ENCODE assay signal across 10 cellular contexts in the genomic region with DNA sequence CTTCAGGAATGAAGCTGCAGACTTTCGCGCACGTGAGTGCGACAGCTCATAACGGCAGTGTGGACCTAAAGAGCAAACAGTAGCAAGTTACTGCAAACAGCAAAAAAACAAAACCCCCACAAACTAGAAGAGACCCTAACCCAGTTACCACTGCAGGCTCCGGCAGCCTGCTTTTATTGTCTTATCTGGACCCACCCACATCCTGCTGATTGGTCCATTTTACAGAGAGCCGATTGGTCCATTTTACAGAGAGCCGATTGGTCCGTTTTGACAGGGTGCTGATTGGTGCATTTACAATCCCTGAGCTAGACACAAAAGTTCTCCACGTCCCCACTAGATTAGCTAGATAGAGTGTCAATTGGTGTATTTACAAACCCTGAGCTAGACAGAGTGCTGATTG. TPM values are rescaled to one million over a fixed set of nuclear protein-coding genes. Genes with fewer than 3 reads are reported as not detected.
DNase-seq lines count a peak whose midpoint lies in the region; ATAC-seq, FAIRE-seq and TF ChIP-seq lines count a peak whose summit lies in the region.
"Not testable (repeated sequence)": the region's sequence is repeated elsewhere in the genome, so short reads cannot be mapped to it uniquely, and the experiment has no call there.
"Had no signal": no experiment of that assay in that cellular context is flagged by ENCODE, and none has a peak within 500 bp of the region (broad histone marks: within the 10 kb centered on the region; RNA-seq: fewer than 3 reads in every experiment).

No MANE protein-coding gene starts in this region.

- not testable (repeated sequence) for H3K23ac ChIP-seq in H9 (ENCODE audit: insufficient read length, low read depth, low read length); H1 (ENCODE audit: insufficient read length)

- peak overlapping the region; percentile 75 to 82 (median 79); a peak in 2 of 7 replicates for H3K27ac Mint-ChIP-seq in H9
- H3K27ac Mint-ChIP-seq in WTC11; activated CD8-positive, alpha-beta T cell treated with anti-CD3 and anti-CD28 coated beads for 36 hours: not testable (repeated sequence)
- peak overlapping the region; percentile 5 for H3K27ac Mint-ChIP-seq in neural progenitor cell

- not testable (repeated sequence) for H3T11ph ChIP-seq in H9 (ENCODE audit: low read length)

- H3K27me3 Mint-ChIP-seq in H9 (ENCODE audit: low read depth); WTC11 (ENCODE audit: low read depth); activated CD8-positive, alpha-beta T cell treated with anti-CD3 and anti-CD28 coated beads for 36 hours; neural progenitor cell (ENCODE audit: insufficient read depth, low read depth): not testable (repeated sequence)

- POLR2A ChIA-PET in WTC11 (lab: Charles Lee); activated CD8-positive, alpha-beta T cell treated with anti-CD3 and anti-CD28 coated beads for 36 hours (lab: Charles Lee): not testable (repeated sequence)
- POLR2A ChIA-PET in H1 (lab: Charles Lee; ENCODE audit: partially characterized antibody) (interaction anchor here (1.5 to 1.7 kb wide), 2 partner anchors 8 to 12 kb away, joined by 4 to 5 read pairs; no protein-coding TSS in a partner anchor), HepG2 (lab: Yijun Ruan, JAX) (interaction anchor here (1.3 kb wide), 1 partner anchor 14 kb away, joined by 5 read pairs; no protein-coding TSS in a partner anchor)

- H3K56ac ChIP-seq in H9 (ENCODE audit: insufficient read length, low read depth, low read length); H1 (replicated peaks; ENCODE audit: insufficient read length, low read depth, low read length): not testable (repeated sequence)

- BruUV-seq in HepG2 (replicated peaks; lab: Mats Ljungman, UMichigan): not testable (repeated sequence)

- not testable (repeated sequence) for H3F3A ChIP-seq in neural progenitor cell (ENCODE audit: low read depth)

- WGBS in H9 (ENCODE audit: extremely low coverage, insufficient read length, low lambda C conversion rate): no CpG with 5 or more reads among the region's 10 CpGs
- WGBS in H1 (ENCODE audit: extremely low coverage in 1 of 2, insufficient coverage in 1 of 2, insufficient read length in 1 of 2, insufficient replicate concordance in 2 of 2, low coverage in 1 of 2, low lambda C conversion rate in 2 of 2, missing lambda C conversion rate in 1 of 2), 2 experiments: 98% methylated on average over 10 of the region's 10 CpGs; no CpG with 5 or more reads in 1 of the 2 experiments
- 97% methylated on average over 10 of the region's 10 CpGs for WGBS in HepG2 (ENCODE audit: low lambda C conversion rate)
- 69 to 74% methylated on average over 10 of the region's 10 CpGs for WGBS in testis, 2 donors

- H2BK120ac ChIP-seq in H9 (ENCODE audit: low read depth, low read length, poor library complexity, severe bottlenecking); H1 (replicated peaks; ENCODE audit: low read depth, low read length): not testable (repeated sequence)

- H3K9me3 ChIP-seq in H9 (ENCODE audit: control insufficient read depth, low read depth, low read length); H1 (ENCODE audit: insufficient read depth in 2 of 2, low read depth in 1 of 2, low read length in 1 of 2); HepG2 (ENCODE audit: low read length); neural progenitor cell (ENCODE audit: low read depth); testis: not testable (repeated sequence)

- CTCF ChIA-PET in WTC11 (lab: Charles Lee) (interaction anchor here (1.1 kb wide), 1 partner anchor 15 kb away, joined by 5 read pairs; no protein-coding TSS in a partner anchor), H1 (lab: Charles Lee; ENCODE audit: partially characterized antibody) (interaction anchor here (3.3 kb wide), 1 partner anchor 14 kb away, joined by 17 read pairs; no protein-coding TSS in a partner anchor)
- CTCF ChIA-PET in activated CD8-positive, alpha-beta T cell treated with anti-CD3 and anti-CD28 coated beads for 36 hours (lab: Charles Lee): interaction anchor here (1.1 kb wide), 1 partner anchor 15 kb away, joined by 4 read pairs; no protein-coding TSS in a partner anchor
- CTCF ChIA-PET in HepG2 (lab: Yijun Ruan, JAX; ENCODE audit: low intra/inter-chr PET ratio, low total read pairs): not testable (repeated sequence)

- TF ChIP-seq POLR2A in H1 (IDR thresholded peaks at IDR 0.05; ENCODE audit: control extremely low read depth in 1 of 2, low read depth in 2 of 2, low read length in 2 of 2); HepG2 (IDR thresholded peaks at IDR 0.05; ENCODE audit: insufficient read depth in 1 of 2, low read depth in 2 of 2, low read length in 2 of 2); testis (IDR thresholded peaks at IDR 0.05): not testable (repeated sequence)

- not testable (repeated sequence) for H3K27me3 ChIP-seq in H9 (ENCODE audit: insufficient read depth, low read length); H1 (replicated peaks in 1 of 4; ENCODE audit: control insufficient read depth in 3 of 4, extremely low read depth in 1 of 4, insufficient read depth in 3 of 4, low read length in 3 of 4); HepG2 (ENCODE audit: control insufficient read depth in 1 of 2, insufficient read depth in 2 of 2, low read length in 2 of 2); neural progenitor cell; testis

- not testable (repeated sequence) for H2BK20ac ChIP-seq in H9 (ENCODE audit: low read depth, low read length, poor library complexity, severe bottlenecking); H1 (ENCODE audit: low read length)

- H3K4ac ChIP-seq in H9 (ENCODE audit: low read depth, low read length); H1 (replicated peaks; ENCODE audit: insufficient read length, low read depth, low read length): not testable (repeated sequence)

- not testable (repeated sequence) for H3K4me1 ChIP-seq in H9 (ENCODE audit: insufficient read depth, low read length); H1 (replicated peaks in 1 of 4; ENCODE audit: control insufficient read depth in 3 of 4, insufficient read depth in 4 of 4, low read length in 3 of 4); neural progenitor cell; testis
- H3K4me1 ChIP-seq in HepG2 (ENCODE audit: insufficient read depth, low read length): peaks cover 39% of the 10 kb centered on the region

- H3K14ac ChIP-seq in H9 (ENCODE audit: insufficient read depth, low read length); H1 (ENCODE audit: insufficient read length): not testable (repeated sequence)

- not testable (repeated sequence) for H3K4me3 Mint-ChIP-seq in H9; WTC11; activated CD8-positive, alpha-beta T cell treated with anti-CD3 and anti-CD28 coated beads for 36 hours
- peak overlapping the region; percentile 17 for H3K4me3 Mint-ChIP-seq in neural progenitor cell

- not testable (repeated sequence) for TF ChIP-seq CTCF in H9 (conservative IDR thresholded peaks at IDR 0.05); WTC11 (IDR thresholded peaks at IDR 0.05); activated CD8-positive, alpha-beta T cell treated with anti-CD3 and anti-CD28 coated beads for 36 hours (IDR thresholded peaks at IDR 0.05); H1 (IDR thresholded peaks at IDR 0.05; ENCODE audit: control extremely low read depth in 1 of 3, insufficient read depth in 1 of 3, low read depth in 1 of 3, low read length in 3 of 3); HepG2 (CRISPR knock-in tag; IDR thresholded peaks at IDR 0.05); neural progenitor cell (IDR thresholded peaks at IDR 0.05); testis (IDR thresholded peaks at IDR 0.05)

- H2BK15ac ChIP-seq in H9 (ENCODE audit: low read depth, low read length): not testable (repeated sequence)
- H2BK15ac ChIP-seq in H1 (ENCODE audit: low read length): peak overlapping the region; percentile 88; the same call in 1 of the 2 replicates

- not testable (repeated sequence) for H4K5ac ChIP-seq in H9 (ENCODE audit: insufficient read length, low read depth, low read length); H1 (ENCODE audit: insufficient read length, low read depth, low read length)

- not testable (repeated sequence) for TF ChIP-seq RAD21 in H1 (IDR thresholded peaks at IDR 0.05 in 1 of 2, conservative IDR thresholded peaks at IDR 0.05 in 1 of 2; ENCODE audit: low read depth in 2 of 2, low read length in 2 of 2); HepG2 (CRISPR knock-in tag; IDR thresholded peaks at IDR 0.05)

- not testable (repeated sequence) for H2AK5ac ChIP-seq in H9 (ENCODE audit: insufficient read length, low read length); H1 (ENCODE audit: low read depth, low read length)

- FAIRE-seq in H1 (lab: Jason Lieb, UNC); HepG2 (lab: Jason Lieb, UNC): not testable (repeated sequence)

- H4K20me1 ChIP-seq in H9 (ENCODE audit: control insufficient read depth, insufficient read depth, insufficient read length); H1 (replicated peaks in 1 of 2; ENCODE audit: control insufficient read depth in 1 of 2, insufficient read depth in 2 of 2, low read length in 2 of 2); HepG2 (ENCODE audit: insufficient read depth, low read length); neural progenitor cell (ENCODE audit: low read depth): not testable (repeated sequence)

- intact Hi-C loops in activated CD8-positive, alpha-beta T cell treated with anti-CD3 and anti-CD28 coated beads for 36 hours (cut with micrococcal nuclease); HepG2 (cut with micrococcal nuclease; ENCODE audit: unreplicated experiment); testis (cut with DNase I; ENCODE audit: low total_unique reads): not testable (repeated sequence)

- not testable (repeated sequence) for H4K8ac ChIP-seq in H9 (replicated peaks; ENCODE audit: insufficient read length, low read depth, low read length); H1 (ENCODE audit: extremely low read depth, insufficient read depth, low read length)

- H2BK12ac ChIP-seq in H9 (ENCODE audit: insufficient read length, low read depth, low read length); H1 (ENCODE audit: low read depth, low read length): not testable (repeated sequence)

- not testable (repeated sequence) for H3K9me3 Mint-ChIP-seq in H9; WTC11; activated CD8-positive, alpha-beta T cell treated with anti-CD3 and anti-CD28 coated beads for 36 hours; neural progenitor cell

- H3K79me1 ChIP-seq in H9 (ENCODE audit: insufficient read depth, low read depth, low read length, poor library complexity, severe bottlenecking); H1 (ENCODE audit: low read depth, low read length): not testable (repeated sequence)

- not testable (repeated sequence) for H3K4me3 ChIP-seq in H1 (ENCODE audit: extremely low read depth in 1 of 4, insufficient read depth in 2 of 4, low read depth in 3 of 4, low read length in 4 of 4); HepG2 (replicated peaks in 1 of 3; ENCODE audit: insufficient read depth in 1 of 3, low read depth in 2 of 3, low read length in 3 of 3); neural progenitor cell
- peak overlapping the region in 1 of 2 donors; percentile 38 for H3K4me3 ChIP-seq in testis

- not testable (repeated sequence) for H3K4me1 Mint-ChIP-seq in H9; WTC11; activated CD8-positive, alpha-beta T cell treated with anti-CD3 and anti-CD28 coated beads for 36 hours (ENCODE audit: low read depth); neural progenitor cell

- H3K36me3 Mint-ChIP-seq in H9 (ENCODE audit: insufficient read depth in 1 of 3, low read depth in 3 of 3) (peaks cover 4 to 11% (median 7%) of the 10 kb centered on the region in 3 experiments; a peak in 6 of 7 replicates), neural progenitor cell (peaks cover 19% of the 10 kb centered on the region)
- H3K36me3 Mint-ChIP-seq in WTC11; activated CD8-positive, alpha-beta T cell treated with anti-CD3 and anti-CD28 coated beads for 36 hours (ENCODE audit: low read depth): not testable (repeated sequence)

- TF ChIP-seq EP300 in H1 (IDR thresholded peaks at IDR 0.05; ENCODE audit: borderline replicate concordance in 1 of 2, low read depth in 2 of 2, low read length in 2 of 2); HepG2 (IDR thresholded peaks at IDR 0.05; ENCODE audit: low read depth in 2 of 2, low read length in 2 of 2); HepG2 (CRISPR knock-in tag; IDR thresholded peaks at IDR 0.05; ENCODE audit: borderline replicate concordance): not testable (repeated sequence)

- H3K23me2 ChIP-seq in H9 (ENCODE audit: insufficient read length, low read depth, low read length, poor library complexity, severe bottlenecking); H1 (ENCODE audit: low read depth, low read length): not testable (repeated sequence)

- H3K9ac ChIP-seq in H9 (ENCODE audit: extremely low read depth, insufficient read length, low read length); H1 (replicated peaks in 1 of 4; ENCODE audit: extremely low read depth in 1 of 4, low read depth in 3 of 4, low read length in 3 of 4); HepG2 (ENCODE audit: insufficient read depth, low read depth, low read length); neural progenitor cell: not testable (repeated sequence)

- H2BK5ac ChIP-seq in H9 (ENCODE audit: insufficient read length, low read length); H1 (ENCODE audit: low read depth, low read length): not testable (repeated sequence)

- H3K27ac ChIP-seq in H9 (ENCODE audit: insufficient read length, low read depth, low read length); H1 (ENCODE audit: low read depth, low read length); HepG2 (ENCODE audit: extremely low read length, insufficient read depth, low read length); neural progenitor cell; testis: not testable (repeated sequence)

- DNase-seq in H9; WTC11 (ENCODE audit: low spot score); H1 (ENCODE audit: low read depth in 1 of 2, low spot score in 2 of 2); HepG2 (ENCODE audit: low spot score); neural progenitor cell (ENCODE audit: low spot score): not testable (repeated sequence)
- DNase-seq in activated CD4-positive, alpha-beta T cell treated with anti-CD3 and anti-CD28 coated beads for 48 hours: peak; percentile 29
- DNase-seq in activated CD8-positive, alpha-beta T cell treated with anti-CD3 and anti-CD28 coated beads for 36 hours: peak; percentile 35
- peak; percentile 76 for DNase-seq in testis

- H2AFZ ChIP-seq in H9 (ENCODE audit: low read length); H1 (ENCODE audit: low read length); HepG2 (ENCODE audit: low read length); neural progenitor cell (replicated peaks): not testable (repeated sequence)

- not testable (repeated sequence) for H3K36me3 ChIP-seq in H1 (ENCODE audit: control insufficient read depth in 2 of 4, insufficient read depth in 4 of 4, low read length in 3 of 4); HepG2 (replicated peaks in 1 of 2; ENCODE audit: control insufficient read depth in 1 of 2, insufficient read depth in 2 of 2, low read length in 2 of 2); neural progenitor cell; testis (ENCODE audit: low read depth, missing control alignments)

- not testable (repeated sequence) for H4K91ac ChIP-seq in H9 (ENCODE audit: insufficient read length, low read depth, low read length); H1 (replicated peaks; ENCODE audit: insufficient read length, low read length)

- not testable (repeated sequence) for H3K18ac ChIP-seq in H9 (ENCODE audit: insufficient read length, low read depth, low read length); H1 (ENCODE audit: extremely low read depth, low read length)

- not testable (repeated sequence) for ATAC-seq in WTC11; activated CD8-positive, alpha-beta T cell treated with anti-CD3 and anti-CD28 coated beads for 36 hours; HepG2

- in situ Hi-C loops in HepG2 (cut with HindIII; ENCODE audit: extremely low pct_ligation_motif_present, low pct_unique_long_range_greater_than_20kb): not testable (repeated sequence)

- not testable (repeated sequence) for H3K79me2 ChIP-seq in H9 (ENCODE audit: insufficient read depth, low read length); H1 (ENCODE audit: control insufficient read depth in 1 of 2, insufficient read depth in 2 of 2, low read length in 2 of 2); HepG2 (ENCODE audit: insufficient read depth, low read length); neural progenitor cell (ENCODE audit: low read depth)

- H3K4me2 ChIP-seq in H9 (ENCODE audit: insufficient read depth, insufficient read length, low read length); H1 (ENCODE audit: insufficient read depth in 1 of 2, low read depth in 2 of 2, low read length in 2 of 2); HepG2 (ENCODE audit: low read depth, low read length); neural progenitor cell: not testable (repeated sequence)

RNA-seq across cellular contexts. Expression of gene YY1, which starts 31.4 kb away (rescaled TPM):
- total RNA-seq in H9 (2021) (103 and 106 TPM in 2 replicates), WTC11 (2021) (78.8 to 83.1 TPM (median 81.9 TPM) in 3 replicates), HepG2 (2016; rRNA removed; fragmentation: Illumina TruSeq; extraction: Trizol) (62.8 and 68.1 TPM in 2 replicates), neural progenitor cell (ENCODE audit: low replicate concordance) (54.8 and 58.9 TPM in 2 replicates), testis (10 to 100 TPM; 58.1 to 68.2 TPM)
- total RNA-seq in activated CD8-positive, alpha-beta T cell treated with anti-CD3 and anti-CD28 coated beads for 36 hours: 100 to 1,000 TPM; 105 TPM
- total RNA-seq in H1 (2021; fragmentation: NEBNext Ultra II Directional; extraction: Animal tissue kit (Norgen Biotek cat#: 25700)): 106 and 119 TPM in 2 replicates
- polyA plus RNA-seq in H1 (2011; rRNA removed) (26.4 and 27.0 TPM in 2 replicates), HepG2 (2011; rRNA removed) (23.9 and 29.4 TPM in 2 replicates), testis (ENCODE audit: insufficient read depth, low read depth, low replicate concordance) (74.2 TPM)
- 40.1 TPM for polyA plus RNA-seq in H1 (2011; cell fraction: cytosol; rRNA removed)
- 32.3 TPM for polyA plus RNA-seq in H1 (2011; cell fraction: nucleus; rRNA removed)
- polyA plus RNA-seq in H1 (2012, experiment 1 of 2): 46.8 to 85.4 TPM (median 55.0 TPM) in 4 replicates
- polyA plus RNA-seq in H1 (2012, experiment 2 of 2): 12.3 TPM
- polyA plus RNA-seq in H1 (2013, experiment 1 of 2): 140 TPM
- 143 TPM for polyA plus RNA-seq in H1 (2013, experiment 2 of 2)
- 36.6 and 40.1 TPM in 2 replicates for polyA minus RNA-seq in H1 (2011; rRNA and poly(A)+ RNA removed)
- 36.2 TPM for polyA minus RNA-seq in H1 (2011; cell fraction: cytosol; rRNA and poly(A)+ RNA removed)
- 40.7 TPM for polyA minus RNA-seq in H1 (2011; cell fraction: nucleus; rRNA and poly(A)+ RNA removed)
- 18.9 and 19.0 TPM in 2 replicates for total RNA-seq in HepG2 (2016; cell fraction: cytosol; rRNA removed; fragmentation: Illumina TruSeq; extraction: Trizol; ENCODE audit: low read depth)
- total RNA-seq in HepG2 (2016; cell fraction: insoluble cytoplasmic fraction; rRNA removed; fragmentation: Illumina TruSeq; extraction: Trizol): 58.6 and 68.6 TPM in 2 replicates
- total RNA-seq in HepG2 (2016; cell fraction: membrane; rRNA removed; fragmentation: Illumina TruSeq; extraction: Trizol): 65.4 and 80.0 TPM in 2 replicates
- 38.0 and 40.7 TPM in 2 replicates for total RNA-seq in HepG2 (2016; cell fraction: nucleus; rRNA removed; fragmentation: Illumina TruSeq; extraction: Trizol)
- polyA plus RNA-seq in HepG2 (2011; cell fraction: cytosol; rRNA removed): 13.8 and 18.5 TPM in 2 replicates
- polyA plus RNA-seq in HepG2 (2011; cell fraction: nucleus; rRNA removed): 23.8 and 24.4 TPM in 2 replicates
- 43.4 and 54.0 TPM in 2 replicates for polyA plus RNA-seq in HepG2 (2012)
- 29.1 and 32.3 TPM in 2 replicates for polyA plus RNA-seq in HepG2 (2016; cell fraction: cytosol; fragmentation: Illumina TruSeq; extraction: Trizol; ENCODE audit: low read depth)
- polyA plus RNA-seq in HepG2 (2016; cell fraction: insoluble cytoplasmic fraction; fragmentation: Illumina TruSeq; extraction: Trizol; ENCODE audit: low read depth): 93.6 and 111 TPM in 2 replicates
- polyA plus RNA-seq in HepG2 (2016; cell fraction: membrane; fragmentation: Illumina TruSeq; extraction: Trizol; ENCODE audit: low read depth): 65.2 and 73.0 TPM in 2 replicates
- 82.8 and 91.4 TPM in 2 replicates for polyA plus RNA-seq in HepG2 (2016; cell fraction: nucleus; fragmentation: Illumina TruSeq; extraction: Trizol; ENCODE audit: insufficient read depth, low read depth)
- 24.4 and 42.6 TPM in 2 replicates for polyA minus RNA-seq in HepG2 (2011; rRNA and poly(A)+ RNA removed; ENCODE audit: low replicate concordance)
- polyA minus RNA-seq in HepG2 (2011; cell fraction: cytosol; rRNA and poly(A)+ RNA removed): 17.8 and 23.1 TPM in 2 replicates
- polyA minus RNA-seq in HepG2 (2011; cell fraction: nucleus; rRNA and poly(A)+ RNA removed): 36.4 and 41.8 TPM in 2 replicates

RNA-seq across cellular contexts. Expression of gene DEGS2, which starts 48.1 kb away (rescaled TPM):
- 0.59 and 0.72 TPM in 2 replicates for total RNA-seq in H9 (2021)
- total RNA-seq in WTC11 (2021): 0.53 to 1.6 TPM (median 0.55 TPM) in 3 replicates
- total RNA-seq in activated CD8-positive, alpha-beta T cell treated with anti-CD3 and anti-CD28 coated beads for 36 hours: 1 to 10 TPM; 2.6 to 3.1 TPM
- 0.61 and 0.94 TPM in 2 replicates for total RNA-seq in H1 (2021; fragmentation: NEBNext Ultra II Directional; extraction: Animal tissue kit (Norgen Biotek cat#: 25700))
- 0.60 and 0.82 TPM in 2 replicates for polyA plus RNA-seq in H1 (2011; rRNA removed)
- polyA plus RNA-seq in H1 (2011; cell fraction: cytosol; rRNA removed): 0.37 TPM
- 1.0 TPM for polyA plus RNA-seq in H1 (2011; cell fraction: nucleus; rRNA removed)
- 0.39 to 1.5 TPM (median 0.71 TPM) in 4 replicates for polyA plus RNA-seq in H1 (2012, experiment 1 of 2)
- 1.3 TPM for polyA plus RNA-seq in H1 (2012, experiment 2 of 2)
- polyA plus RNA-seq in H1 (2013, experiment 1 of 2): 0.61 TPM
- 0.55 TPM for polyA plus RNA-seq in H1 (2013, experiment 2 of 2)
- 0.07 and 0.19 TPM in 2 replicates for polyA minus RNA-seq in H1 (2011; rRNA and poly(A)+ RNA removed)
- not detected for polyA minus RNA-seq in H1 (2011; cell fraction: cytosol; rRNA and poly(A)+ RNA removed)
- 1.5 TPM for polyA minus RNA-seq in H1 (2011; cell fraction: nucleus; rRNA and poly(A)+ RNA removed)
- 0.09 TPM in 1 of 2 replicates, not detected in the other for total RNA-seq in HepG2 (2016; rRNA removed; fragmentation: Illumina TruSeq; extraction: Trizol)
- 0.18 and 0.30 TPM in 2 replicates for total RNA-seq in HepG2 (2016; cell fraction: cytosol; rRNA removed; fragmentation: Illumina TruSeq; extraction: Trizol; ENCODE audit: low read depth)
- total RNA-seq in HepG2 (2016; cell fraction: insoluble cytoplasmic fraction; rRNA removed; fragmentation: Illumina TruSeq; extraction: Trizol): 0.04 TPM in 2 replicates
- total RNA-seq in HepG2 (2016; cell fraction: membrane; rRNA removed; fragmentation: Illumina TruSeq; extraction: Trizol): 0.07 and 0.19 TPM in 2 replicates
- 0.12 and 0.28 TPM in 2 replicates for total RNA-seq in HepG2 (2016; cell fraction: nucleus; rRNA removed; fragmentation: Illumina TruSeq; extraction: Trizol)
- 0.09 and 0.14 TPM in 2 replicates for polyA plus RNA-seq in HepG2 (2011; rRNA removed)
- polyA plus RNA-seq in HepG2 (2011; cell fraction: cytosol; rRNA removed): 0.15 and 0.30 TPM in 2 replicates
- polyA plus RNA-seq in HepG2 (2011; cell fraction: nucleus; rRNA removed): 1.6 and 2.0 TPM in 2 replicates
- 0.25 and 0.91 TPM in 2 replicates for polyA plus RNA-seq in HepG2 (2012)
- not detected in 2 replicates for polyA plus RNA-seq in HepG2 (2016; cell fraction: cytosol; fragmentation: Illumina TruSeq; extraction: Trizol; ENCODE audit: low read depth)
- 0.07 TPM in 1 of 2 replicates, not detected in the other for polyA plus RNA-seq in HepG2 (2016; cell fraction: insoluble cytoplasmic fraction; fragmentation: Illumina TruSeq; extraction: Trizol; ENCODE audit: low read depth)
- polyA plus RNA-seq in HepG2 (2016; cell fraction: membrane; fragmentation: Illumina TruSeq; extraction: Trizol; ENCODE audit: low read depth): not detected in 2 replicates
- polyA plus RNA-seq in HepG2 (2016; cell fraction: nucleus; fragmentation: Illumina TruSeq; extraction: Trizol; ENCODE audit: insufficient read depth, low read depth): 0.22 TPM in 1 of 2 replicates, not detected in the other
- 0.30 and 1.6 TPM in 2 replicates for polyA minus RNA-seq in HepG2 (2011; rRNA and poly(A)+ RNA removed; ENCODE audit: low replicate concordance)
- polyA minus RNA-seq in HepG2 (2011; cell fraction: cytosol; rRNA and poly(A)+ RNA removed): 0.26 and 0.30 TPM in 2 replicates
- polyA minus RNA-seq in HepG2 (2011; cell fraction: nucleus; rRNA and poly(A)+ RNA removed): 0.37 and 0.90 TPM in 2 replicates
- 0.25 TPM in 1 of 2 replicates, not detected in the other for total RNA-seq in neural progenitor cell (ENCODE audit: low replicate concordance)
- 1 to 10 TPM; 3.3 to 5.9 TPM for total RNA-seq in testis
- polyA plus RNA-seq in testis (ENCODE audit: insufficient read depth, low read depth, low replicate concordance): 3.9 TPM
- total RNA-seq: A172 had no signal
- polyA plus RNA-seq: BJ had no signal
